In the genomic region with DNA sequence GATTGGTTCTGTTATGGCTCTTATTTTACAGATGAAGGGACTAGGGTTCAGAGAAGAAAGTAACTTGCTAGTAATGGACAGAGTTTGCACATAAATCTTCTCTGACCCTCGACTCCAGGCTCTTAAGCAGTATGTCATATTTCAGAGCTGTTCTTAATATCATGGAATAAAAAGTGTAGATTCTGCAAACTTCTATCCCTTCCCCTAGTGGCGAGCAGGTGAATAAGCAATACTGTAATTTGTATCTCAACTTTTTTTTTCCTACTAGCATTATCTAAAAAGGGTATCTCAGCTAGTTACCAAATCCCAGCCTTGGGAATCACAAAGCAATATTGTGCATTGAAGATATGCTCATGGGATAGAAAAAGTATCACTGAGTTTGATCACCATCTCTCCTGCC, we compare ENCODE assay signal across 16 cellular contexts.
A peak's percentile ranks its signal among the peaks of the same experiment; 100 is the strongest.
DNase-seq lines count a peak whose midpoint lies in the region; ATAC-seq, FAIRE-seq and TF ChIP-seq lines count a peak whose summit lies in the region.
"Had no signal": no experiment of that assay in that cellular context is flagged by ENCODE, and none has a peak within 500 bp of the region (broad histone marks: within the 10 kb centered on the region; RNA-seq: fewer than 3 reads in every experiment).

No MANE protein-coding gene starts in this region.

- H3K4me3 ChIP-seq in HCT116 (replicated peaks in 1 of 2; ENCODE audit: low read depth in 1 of 2, low read length in 2 of 2) (no peak overlapping the region), hepatocyte (no peak overlapping the region), trophoblast cell (ENCODE audit: low read depth, low read length) (no peak overlapping the region)
- H3K4me3 ChIP-seq: BLaER1 had no signal

- ATAC-seq in HCT116 (peak; percentile 59), T-cell (replicated peaks in 1 of 4) (no peak), HG03135 (IDR thresholded peaks at IDR 0.05; ENCODE audit: unreplicated experiment) (no peak)
- ATAC-seq: stimulated activated naive B cell treated with anti-CD40 and anti-IgM and Interleukin-4, amounts not matched to agents 10 μg/mL and 1 μg/mL and 100 μg/mL, for 72 hours had no signal

- H3K4me1 Mint-ChIP-seq in T-cell = no peaks in the 10 kb centered on the region
- H3K4me1 Mint-ChIP-seq: brain; stimulated activated naive B cell treated with anti-CD40 and anti-IgM and Interleukin-4, amounts not matched to agents 10 μg/mL and 1 μg/mL and 100 μg/mL, for 72 hours had no signal

- H3K9me3 Mint-ChIP-seq in T-cell = peaks cover 8 to 17% (median 17%) of the 10 kb centered on the region in 3 donors

- H3K36me3 ChIP-seq in HCT116 (ENCODE audit: control insufficient read depth in 1 of 2, insufficient read depth in 2 of 2, low read length in 2 of 2) = no peaks in the 10 kb centered on the region
- no peaks in the 10 kb centered on the region for H3K36me3 ChIP-seq in hepatocyte (replicated peaks; ENCODE audit: insufficient read depth, low read depth)
- H3K36me3 ChIP-seq in trophoblast cell (ENCODE audit: control insufficient read depth in 1 of 2, insufficient read depth in 2 of 2, low read length in 2 of 2) = no peaks in the 10 kb centered on the region
- H3K36me3 ChIP-seq: BLaER1 had no signal

- H4K12ac ChIP-seq in trophoblast cell (ENCODE audit: low read depth, low read length) = no peak overlapping the region

- no peak overlapping the region for H3K4ac ChIP-seq in trophoblast cell (ENCODE audit: low read depth, low read length)

- H3K9me2 ChIP-seq in HCT116 (ENCODE audit: insufficient read depth) (no peaks in the 10 kb centered on the region), hepatocyte (replicated peaks; ENCODE audit: insufficient read depth) (no peaks in the 10 kb centered on the region)

- no peaks in the 10 kb centered on the region for H3K79me1 ChIP-seq in trophoblast cell (ENCODE audit: low read length)

- H3K27ac Mint-ChIP-seq in T-cell = no peak overlapping the region
- H3K27ac Mint-ChIP-seq: brain; stimulated activated naive B cell treated with anti-CD40 and anti-IgM and Interleukin-4, amounts not matched to agents 10 μg/mL and 1 μg/mL and 100 μg/mL, for 72 hours had no signal

- no peak for TF ChIP-seq POLR2A in HCT116 (IDR thresholded peaks at IDR 0.05; ENCODE audit: borderline replicate concordance, extremely low read depth, insufficient read depth, insufficient read length)

- no peak overlapping the region for H2BK12ac ChIP-seq in trophoblast cell (ENCODE audit: low read length)

- RAD21 ChIA-PET in HCT116 (lab: Charles Lee; ENCODE audit: low non-redundant PET in 1 of 2, low total read pairs in 2 of 2, uncharacterized antibody in 2 of 2, unreplicated experiment in 2 of 2) = no interaction called here

- H3K27me3 Mint-ChIP-seq in T-cell = no peaks in the 10 kb centered on the region

- intact Hi-C loops in HCT116 (cut with micrococcal nuclease) = no loop called here

- CTCF ChIA-PET in HCT116 (lab: Charles Lee) (interaction anchor here (1.0 to 1.1 kb wide), 3 partner anchors 15 to 51 kb away, joined by 3 read pairs; no protein-coding TSS in a partner anchor), T-cell (lab: Charles Lee) (no interaction called here)

- no peak overlapping the region for H2AFZ ChIP-seq in HCT116 (ENCODE audit: low read depth, low read length, poor library complexity, severe bottlenecking)
- no peak overlapping the region for H2AFZ ChIP-seq in hepatocyte
- no peak overlapping the region for H2AFZ ChIP-seq in trophoblast cell (ENCODE audit: insufficient read depth, low read length, poor library complexity)

- H3K4me3 Mint-ChIP-seq in T-cell = no peak overlapping the region
- H3K4me3 Mint-ChIP-seq: brain; stimulated activated naive B cell treated with anti-CD40 and anti-IgM and Interleukin-4, amounts not matched to agents 10 μg/mL and 1 μg/mL and 100 μg/mL, for 72 hours had no signal

- no peak overlapping the region for H2BK120ac ChIP-seq in trophoblast cell (ENCODE audit: insufficient read depth, low read length, poor library complexity)

- H4K8ac ChIP-seq in trophoblast cell (ENCODE audit: low read depth, low read length) = no peak overlapping the region

- H3K27ac ChIP-seq in HCT116 (ENCODE audit: low read depth, low read length) (no peak overlapping the region), VCaP (no peak overlapping the region), hepatocyte (no peak overlapping the region), trophoblast cell (ENCODE audit: low read depth, low read length) (no peak overlapping the region)
- H3K27ac ChIP-seq: BLaER1, HL-60 had no signal

- no peak for TF ChIP-seq RAD21 in HCT116 (IDR thresholded peaks at IDR 0.05; ENCODE audit: low read depth)

- H3K9ac ChIP-seq in HCT116 (ENCODE audit: low read length) = no peak overlapping the region
- H3K9ac ChIP-seq in trophoblast cell (ENCODE audit: low read length) = no peak overlapping the region
- H3K9ac ChIP-seq: BLaER1 had no signal

- POLR2A ChIA-PET in HCT116 (lab: Charles Lee) (no interaction called here), T-cell (lab: Charles Lee) (no interaction called here)

- H3K9me3 ChIP-seq in HCT116 (ENCODE audit: control insufficient read depth in 1 of 2, insufficient read depth in 1 of 2, low read depth in 1 of 2, low read length in 2 of 2) (no peaks in the 10 kb centered on the region), hepatocyte (ENCODE audit: low read depth) (no peaks in the 10 kb centered on the region), trophoblast cell (ENCODE audit: insufficient read depth, low read depth, low read length) (no peaks in the 10 kb centered on the region)

- 52% methylated on average over 2 of the region's 2 CpGs for WGBS in hepatocyte (ENCODE audit: low lambda C conversion rate, missing lambda C conversion rate)
- no CpG with 5 or more reads among the region's 2 CpGs for WGBS in trophoblast cell (ENCODE audit: extremely low coverage, insufficient coverage, insufficient read length)

- BruUV-seq in HCT116 (replicated peaks; lab: Mats Ljungman, UMichigan) = no TSS peak

- no peak overlapping the region for H4K91ac ChIP-seq in trophoblast cell (ENCODE audit: low read depth, low read length)

- no peaks in the 10 kb centered on the region for H3K4me1 ChIP-seq in HCT116 (ENCODE audit: control insufficient read depth in 1 of 2, insufficient read depth in 2 of 2, low read length in 2 of 2)
- no peaks in the 10 kb centered on the region for H3K4me1 ChIP-seq in hepatocyte (ENCODE audit: insufficient read depth)
- no peaks in the 10 kb centered on the region for H3K4me1 ChIP-seq in trophoblast cell (ENCODE audit: control insufficient read depth in 1 of 2, insufficient read depth in 2 of 2, low read length in 2 of 2)
- H3K4me1 ChIP-seq: BLaER1 had no signal

- H3K18ac ChIP-seq in trophoblast cell (ENCODE audit: low read length) = no peak overlapping the region

- no peaks in the 10 kb centered on the region for H3K79me2 ChIP-seq in HCT116 (ENCODE audit: insufficient read depth, low read length)
- no peaks in the 10 kb centered on the region for H3K79me2 ChIP-seq in hepatocyte
- no peaks in the 10 kb centered on the region for H3K79me2 ChIP-seq in trophoblast cell (ENCODE audit: control insufficient read depth, insufficient read depth, low read length, poor library complexity)

- H3K4me2 ChIP-seq in HCT116 (ENCODE audit: low read length) (no peak overlapping the region), hepatocyte (no peak overlapping the region), trophoblast cell (ENCODE audit: low read length) (no peak overlapping the region)
- H3K4me2 ChIP-seq: BLaER1 had no signal

- H3K27me3 ChIP-seq in HCT116 (ENCODE audit: insufficient read depth, low read length) (no peaks in the 10 kb centered on the region), hepatocyte (no peaks in the 10 kb centered on the region), trophoblast cell (ENCODE audit: insufficient read depth, low read length) (no peaks in the 10 kb centered on the region)
- H3K27me3 ChIP-seq: BLaER1 had no signal

- no peak overlapping the region for H3K14ac ChIP-seq in trophoblast cell (ENCODE audit: low read length)

- DNase-seq in AG09319 (ENCODE audit: extremely low read depth, low read depth) = no peak
- DNase-seq in HCT116 (ENCODE audit: low read depth, low spot score) = no peak
- no peak for DNase-seq in hepatocyte (ENCODE audit: low spot score)
- no peak for DNase-seq in trophoblast cell
- DNase-seq in T-cell = no peak
- no peak for DNase-seq in urothelium cell line (ENCODE audit: low spot score)
- DNase-seq: erythroblast; MV-4-11; SIG-M5; stimulated activated CD4-positive, alpha-beta T cell treated with anti-CD3 and anti-CD28 coated beads, Interleukin-2, amount 100 ng/mL, for 48 hours; stimulated activated naive B cell treated with anti-CD40 and anti-IgM and Interleukin-4, amounts not matched to agents 10 μg/mL and 1 μg/mL and 100 μg/mL, for 72 hours had no signal

- peak; percentile 5 for TF ChIP-seq CTCF in AG09319 (IDR thresholded peaks at IDR 0.05; ENCODE audit: low read depth, low read length)
- peak; percentile 16 to 73 (median 60); a peak in 4 of 6 replicates for TF ChIP-seq CTCF in HCT116 (IDR thresholded peaks at IDR 0.05 in 2 of 3, conservative IDR thresholded peaks at IDR 0.05 in 1 of 3; ENCODE audit: borderline replicate concordance in 1 of 3, insufficient read depth in 1 of 3, low read depth in 2 of 3, low read length in 2 of 3)
- TF ChIP-seq CTCF in VCaP (conservative IDR thresholded peaks at IDR 0.05) = peak; percentile 67
- peak; percentile 12 for TF ChIP-seq CTCF in hepatocyte (IDR thresholded peaks at IDR 0.05; ENCODE audit: poor library complexity)

- H2AK5ac ChIP-seq in trophoblast cell (ENCODE audit: low read length) = no peak overlapping the region

- H4K20me1 ChIP-seq in HCT116 (ENCODE audit: insufficient read depth) (no peaks in the 10 kb centered on the region), hepatocyte (ENCODE audit: insufficient read depth, poor library complexity, severe bottlenecking) (no peaks in the 10 kb centered on the region)
- H4K20me1 ChIP-seq: BLaER1 had no signal

- no peak for FAIRE-seq in urothelium cell line (lab: Jason Lieb, UNC)

- no peak overlapping the region for H3K23ac ChIP-seq in trophoblast cell (ENCODE audit: low read length)

- H2BK5ac ChIP-seq in trophoblast cell (ENCODE audit: low read depth, low read length, poor library complexity) = no peak overlapping the region

- H3K36me3 Mint-ChIP-seq in T-cell = no peaks in the 10 kb centered on the region
- H3K36me3 Mint-ChIP-seq: stimulated activated naive B cell treated with anti-CD40 and anti-IgM and Interleukin-4, amounts not matched to agents 10 μg/mL and 1 μg/mL and 100 μg/mL, for 72 hours had no signal

TF ChIP-seq in HCT116, 20 proteins besides CTCF, POLR2A, EP300 and RAD21 (continues in another document):
- TF ChIP-seq POLR2AphosphoS5 (IDR thresholded peaks at IDR 0.05; ENCODE audit: low read depth, low read length) = no peak
- TF ChIP-seq YY1 (IDR thresholded peaks at IDR 0.05; ENCODE audit: extremely low read depth, insufficient replicate concordance, low read depth, low read length) = no peak

Comparison
In these comparisons a context has a peak if more than half of its experiments do, and no peak if none do; other contexts are left out.
1. CTCF ChIP-seq: peak in every context shown above with its lines; median percentile 67 in VCaP; 60 in HCT116; 12 in hepatocyte; 5 in AG09319.